1 cellular context compared by ENCODE assay signal in genomic region chr17:82358467-82359350, GRCh38.
TF ChIP-seq lines count a peak whose summit lies in the region.

TSS of gene TEX19 (plus strand) at chr17:82359247. CDS start at chr17:82362151, 2,904 bp downstream.

TF ChIP-seq in SK-N-SH treated with all-trans-retinoic acid at 6 μM for 48 hours, 23 proteins besides CTCF, POLR2A, EP300 and RAD21 (continued from another document):
- TF ChIP-seq PATZ1 (CRISPR knock-in tag; IDR thresholded peaks at IDR 0.05; ENCODE audit: borderline replicate concordance) (no peak), CSRNP3 (CRISPR knock-in tag; IDR thresholded peaks at IDR 0.05) (no peak), POU6F1 (CRISPR knock-in tag; IDR thresholded peaks at IDR 0.05; ENCODE audit: borderline replicate concordance, low read depth) (no peak), CSDC2 (CRISPR knock-in tag; IDR thresholded peaks at IDR 0.05) (no peak), OSR1 (CRISPR knock-in tag; IDR thresholded peaks at IDR 0.05) (no peak), GLIS3 (CRISPR knock-in tag; IDR thresholded peaks at IDR 0.05) (no peak), PPARA (CRISPR knock-in tag; IDR thresholded peaks at IDR 0.05; ENCODE audit: borderline replicate concordance) (no peak), ZC3H10 (CRISPR knock-in tag; IDR thresholded peaks at IDR 0.05) (no peak), ZNF565 (CRISPR knock-in tag; conservative IDR thresholded peaks at IDR 0.05; ENCODE audit: low read depth) (no peak), CREB5 (CRISPR knock-in tag; IDR thresholded peaks at IDR 0.05; ENCODE audit: low read depth) (no peak), SNAI2 (CRISPR knock-in tag; IDR thresholded peaks at IDR 0.05) (no peak), TOX (CRISPR knock-in tag; IDR thresholded peaks at IDR 0.05; ENCODE audit: borderline replicate concordance) (no peak), ISL1 (CRISPR knock-in tag; IDR thresholded peaks at IDR 0.05) (no peak), ZFP30 (CRISPR knock-in tag; IDR thresholded peaks at IDR 0.05) (no peak), BACH2 (CRISPR knock-in tag; IDR thresholded peaks at IDR 0.05; ENCODE audit: borderline replicate concordance) (no peak), ESRRG (CRISPR knock-in tag; IDR thresholded peaks at IDR 0.05) (no peak), RARB (CRISPR knock-in tag; IDR thresholded peaks at IDR 0.05) (no peak), ZFP3 (CRISPR knock-in tag; IDR thresholded peaks at IDR 0.05) (no peak)
TF ChIP-seq in SK-N-SH treated with all-trans-retinoic acid at 6 μM for 48 hours: peak in this region for 0.
